In the genomic region with DNA sequence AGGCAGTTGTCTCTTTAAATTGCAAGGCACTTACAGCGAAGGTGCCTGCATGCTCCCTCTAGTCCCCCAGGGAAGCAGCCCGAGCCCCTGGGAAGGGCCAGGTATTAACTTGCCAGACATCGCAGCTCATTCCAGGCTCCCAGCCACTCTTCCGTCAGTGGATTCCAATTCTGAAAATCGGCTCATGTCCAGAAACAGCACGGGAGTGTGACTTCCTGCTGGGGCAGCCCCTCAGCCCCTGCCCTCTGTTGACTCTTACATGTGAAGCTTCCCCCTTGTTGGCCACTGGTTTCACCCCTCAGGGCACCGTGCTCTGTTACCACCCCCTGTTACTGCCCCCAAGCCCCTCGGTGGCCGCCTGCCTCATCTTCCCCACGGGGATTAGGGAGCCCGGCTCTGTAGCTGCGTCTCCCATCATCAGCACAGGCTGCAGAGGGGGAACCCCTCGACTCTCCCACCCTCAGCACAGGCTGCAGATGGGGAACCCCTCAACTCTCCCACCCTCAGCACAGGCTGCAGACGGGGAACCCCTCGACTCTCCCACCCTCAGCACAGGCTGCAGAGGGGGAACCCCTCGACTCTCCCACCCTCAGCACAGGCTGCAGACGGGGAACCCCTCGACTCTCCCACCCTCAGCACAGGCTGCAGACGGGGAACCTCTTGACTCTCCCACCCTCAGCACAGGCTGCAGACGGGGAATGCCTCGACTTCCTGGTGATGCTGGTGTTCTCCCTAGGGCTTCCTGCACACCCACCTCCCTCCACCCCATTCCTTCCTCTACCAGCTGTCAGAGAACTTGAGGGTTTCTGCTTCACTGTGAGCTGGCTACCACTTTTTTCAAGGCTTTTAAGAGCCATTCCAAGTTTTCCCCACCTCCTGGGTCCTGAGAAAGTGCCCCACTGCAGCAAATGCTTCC, we compare ENCODE assay signal across 18 cellular contexts. TPM values are rescaled to one million over a fixed set of nuclear protein-coding genes. Genes with fewer than 3 reads are reported as not detected.
"Had no signal": no experiment of that assay in that cellular context is flagged by ENCODE, and none has a peak within 500 bp of the region (broad histone marks: within the 10 kb centered on the region; RNA-seq: fewer than 3 reads in every experiment).

No MANE protein-coding gene starts in this region.

- H2AFZ ChIP-seq: parathyroid adenoma had no signal

- H3K36me3 ChIP-seq: esophagus squamous epithelium, neutrophil, right lobe of liver, tibial artery had no signal

- H3K27ac ChIP-seq: esophagus squamous epithelium, neutrophil, parathyroid adenoma, right lobe of liver, tibial artery had no signal

- H3K27ac Mint-ChIP-seq: activated CD4-positive, alpha-beta T cell treated with anti-CD3 and anti-CD28 coated beads for 36 hours; activated naive CD8-positive, alpha-beta T cell treated with anti-CD3 and anti-CD28 coated beads, Interleukin-2, amount 10 ng/mL, durations not matched to agents 7 days and 5 days; effector memory CD8-positive, alpha-beta T cell; immature natural killer cell; naive thymus-derived CD8-positive, alpha-beta T cell had no signal

- H3K4me3 ChIP-seq: esophagus squamous epithelium, right lobe of liver, tibial artery had no signal

- H3K79me2 ChIP-seq: parathyroid adenoma had no signal

- H3K4me3 Mint-ChIP-seq: activated CD4-positive, alpha-beta T cell treated with anti-CD3 and anti-CD28 coated beads for 36 hours; activated naive CD8-positive, alpha-beta T cell treated with anti-CD3 and anti-CD28 coated beads, Interleukin-2, amount 10 ng/mL, durations not matched to agents 7 days and 5 days; effector memory CD8-positive, alpha-beta T cell; immature natural killer cell; naive thymus-derived CD8-positive, alpha-beta T cell had no signal

- DNase-seq: activated CD4-positive, alpha-beta T cell treated with anti-CD3 and anti-CD28 coated beads for 36 hours; activated CD4-positive, alpha-beta T cell treated with anti-CD3 and anti-CD28 coated beads, Interleukin-2, amount 50 U/mL, for 48 hours; activated naive CD8-positive, alpha-beta T cell treated with anti-CD3 and anti-CD28 coated beads, Interleukin-2, amount 10 ng/mL, durations not matched to agents 7 days and 5 days; amygdala; effector memory CD8-positive, alpha-beta T cell; esophagus squamous epithelium; immature natural killer cell; left ventricle myocardium superior; naive thymus-derived CD8-positive, alpha-beta T cell; right lobe of liver; small intestine; stimulated activated CD4-positive, alpha-beta T cell treated with anti-CD3 and anti-CD28 coated beads, Interleukin-15, amount 100 ng/mL, for 24 hours; stimulated activated CD4-positive, alpha-beta T cell treated with anti-CD3 and anti-CD28 coated beads, Interleukin-2, amount 100 ng/mL, for 48 hours; T-helper 2 cell; tibial artery had no signal

- H3K36me3 Mint-ChIP-seq: activated naive CD8-positive, alpha-beta T cell treated with anti-CD3 and anti-CD28 coated beads, Interleukin-2, amount 10 ng/mL, durations not matched to agents 7 days and 5 days; immature natural killer cell had no signal

- H3K4me1 ChIP-seq: esophagus squamous epithelium, parathyroid adenoma, right lobe of liver, tibial artery had no signal

- H3K9ac ChIP-seq: parathyroid adenoma had no signal

- H3K27me3 ChIP-seq: right lobe of liver had no signal

- H3K9me3 ChIP-seq: neutrophil, right lobe of liver had no signal

- ATAC-seq: activated CD4-positive, alpha-beta T cell treated with anti-CD3 and anti-CD28 coated beads for 36 hours; effector memory CD8-positive, alpha-beta T cell; left ventricle myocardium superior; naive thymus-derived CD8-positive, alpha-beta T cell; right lobe of liver had no signal

- H3K4me1 Mint-ChIP-seq: activated CD4-positive, alpha-beta T cell treated with anti-CD3 and anti-CD28 coated beads for 36 hours; activated naive CD8-positive, alpha-beta T cell treated with anti-CD3 and anti-CD28 coated beads, Interleukin-2, amount 10 ng/mL, durations not matched to agents 7 days and 5 days; immature natural killer cell; naive thymus-derived CD8-positive, alpha-beta T cell had no signal

RNA-seq across cellular contexts. Expression of a gene that starts 11.1 kb away (rescaled TPM):
- total RNA-seq: activated naive CD8-positive, alpha-beta T cell treated with anti-CD3 and anti-CD28 coated beads, Interleukin-2, amount 10 ng/mL, durations not matched to agents 7 days and 5 days; esophagus squamous epithelium; mesenteric fat pad; naive thymus-derived CD8-positive, alpha-beta T cell; right lobe of liver had no signal
- polyA plus RNA-seq: immature natural killer cell; naive thymus-derived CD8-positive, alpha-beta T cell had no signal
